Comparison of ENCODE assay signal across 30 cellular contexts in genomic region chr16:13629704-13630103, GRCh38.
"Had no signal": no experiment of that assay in that cellular context is flagged by ENCODE, and none has a peak within 500 bp of the region (broad histone marks: within the 10 kb centered on the region; RNA-seq: fewer than 3 reads in every experiment).

No MANE protein-coding gene starts in this region.

- H2AFZ ChIP-seq: neural progenitor cell, parathyroid adenoma had no signal

- DNase-seq: natural killer cell; occipital lobe; ovary; posterior cingulate gyrus; psoas muscle; right cardiac atrium; spleen; stimulated activated CD4-positive, alpha-beta T cell treated with anti-CD3 and anti-CD28 coated beads, Interleukin-12 subunit alpha, Interleukin-12 subunit beta, amount 100 ng/mL, for 4 hours; stimulated activated CD4-positive, alpha-beta T cell treated with anti-CD3 and anti-CD28 coated beads, Interleukin-1b, Interleukin-23, amount 100 ng/mL, for 48 hours; stimulated activated CD4-positive, alpha-beta T cell treated with anti-CD3 and anti-CD28 coated beads, Interleukin-4, amount 100 ng/mL, for 1 hour; stimulated activated CD4-positive, alpha-beta T cell treated with anti-CD3 and anti-CD28 coated beads, Interleukin-4, amount 100 ng/mL, for 4 hours; stimulated activated CD8-positive, alpha-beta memory T cell treated with anti-CD3 and anti-CD28 coated beads, Interleukin-4, amount 100 ng/mL, for 48 hours; stimulated activated naive CD4-positive, alpha-beta T cell; stimulated activated naive CD8-positive, alpha-beta T cell treated with anti-CD3 and anti-CD28 coated beads, Interleukin-15, amount 100 ng/mL, for 72 hours; stimulated activated naive CD8-positive, alpha-beta T cell treated with anti-CD3 and anti-CD28 coated beads, Interleukin-15, Interleukin-2, amounts not matched to agents 100 U/mL and 50 U/mL, for 24 hours; substantia nigra; thyroid gland; trophoblast cell; upper lobe of left lung had no signal

- H3K9ac ChIP-seq: neural progenitor cell, parathyroid adenoma had no signal

- FAIRE-seq: urothelium cell line had no signal

- H3K4me1 ChIP-seq: neural progenitor cell, parathyroid adenoma, psoas muscle, spleen, suprapubic skin, thyroid gland, tibial nerve, upper lobe of left lung, vagina had no signal

- H3K4me3 ChIP-seq: neural progenitor cell, ovary, psoas muscle, skin epidermis, smooth muscle cell, spleen, suprapubic skin, thoracic aorta, thyroid gland, tibial nerve, upper lobe of left lung, vagina had no signal

- H3K27me3 ChIP-seq: neural progenitor cell, ovary, spleen, suprapubic skin, thyroid gland, tibial nerve, upper lobe of left lung, vagina had no signal

- H3K27ac ChIP-seq: neural progenitor cell, ovary, parathyroid adenoma, psoas muscle, skin epidermis, spleen, suprapubic skin, thoracic aorta, thyroid gland, tibial nerve, upper lobe of left lung, vagina had no signal

- H3K79me2 ChIP-seq: parathyroid adenoma had no signal

- H3K4me2 ChIP-seq: neural progenitor cell, smooth muscle cell had no signal

- H3K9me3 ChIP-seq: ovary, psoas muscle, spleen, suprapubic skin, thoracic aorta, thyroid gland, tibial nerve, upper lobe of left lung, vagina had no signal

- ATAC-seq: natural killer cell; psoas muscle; right cardiac atrium; sciatic nerve; stimulated activated memory B cell treated with anti-CD40 and anti-IgM and Interleukin-4, amounts not matched to agents 10 μg/mL and 1 μg/mL and 100 μg/mL, for 72 hours; stimulated activated naive CD8-positive, alpha-beta T cell treated with anti-CD3 and anti-CD28 coated beads, Interleukin-15, amount 100 ng/mL, for 72 hours; stimulated activated naive CD8-positive, alpha-beta T cell treated with anti-CD3 and anti-CD28 coated beads, Interleukin-15, Interleukin-2, amounts not matched to agents 100 U/mL and 50 U/mL, for 24 hours had no signal

- H3K36me3 ChIP-seq: neural progenitor cell, ovary, spleen, suprapubic skin, thoracic aorta, thyroid gland, tibial nerve, upper lobe of left lung, vagina had no signal
